ENCODE assay signal across 9 cellular contexts in genomic region chr11:124745270-124745834, GRCh38.
DNase-seq lines count a peak whose midpoint lies in the region; ATAC-seq and TF ChIP-seq lines count a peak whose summit lies in the region.
"Had no signal": no experiment of that assay in that cellular context is flagged by ENCODE, and none has a peak within 500 bp of the region (broad histone marks: within the 10 kb centered on the region; RNA-seq: fewer than 3 reads in every experiment).

No MANE protein-coding gene starts in this region.

- H3K79me2 ChIP-seq in ACC112 (ENCODE audit: control insufficient read depth, insufficient read depth, low read length, unreplicated experiment): no peaks in the 10 kb centered on the region

- peaks cover 27% of the 10 kb centered on the region for H3K4me1 ChIP-seq in ACC112 (ENCODE audit: control insufficient read depth, insufficient read depth, low read length, unreplicated experiment)
- H3K4me1 ChIP-seq in HUES6 (ENCODE audit: control insufficient read depth, insufficient read depth, low read length): peaks cover 14% of the 10 kb centered on the region
- H3K4me1 ChIP-seq in mucosa of rectum (ENCODE audit: control insufficient read depth in 2 of 2, insufficient read depth in 2 of 2, low read length in 2 of 2): peaks cover 29 to 32% of the 10 kb centered on the region in 2 donors

- H3K4me3 ChIP-seq in ACC112 (ENCODE audit: low read depth, low read length) (peak overlapping the region; percentile 81), HUES6 (ENCODE audit: low read depth, low read length) (peak overlapping the region; percentile 72), choroid plexus epithelial cell (ENCODE audit: low read depth, low read length) (peak overlapping the region; percentile 73), mucosa of rectum (ENCODE audit: low read length in 2 of 2) (peak overlapping the region; percentile 76 to 91)

- H3K27me3 ChIP-seq in ACC112 (ENCODE audit: insufficient read depth, low read length) (peaks cover 17% of the 10 kb centered on the region; the same call in 1 of the 2 replicates), HUES6 (ENCODE audit: control insufficient read depth, insufficient read depth, low read length) (peaks cover 99% of the 10 kb centered on the region), mucosa of rectum (ENCODE audit: control insufficient read depth in 2 of 2, insufficient read depth in 2 of 2, low read length in 2 of 2) (peaks cover 0 to 10% of the 10 kb centered on the region in 2 donors)

- DNase-seq in choroid plexus epithelial cell (ENCODE audit: low read depth) (no peak), activated gamma-delta T cell (lab: John Stamatoyannopoulos, UW) (no peak), NCI-H748 (lab: John Stamatoyannopoulos, UW; ENCODE audit: unreplicated experiment) (no peak), NOMO-1 treated with dmso at 0.1 percent for 144 hours (lab: John Stamatoyannopoulos, UW; ENCODE audit: unreplicated experiment) (no peak)
- DNase-seq: mesenchymal stem cell had no signal

- no peak overlapping the region for H3K27ac ChIP-seq in ACC112 (ENCODE audit: low read depth, low read length)
- H3K27ac ChIP-seq in HUES6 (ENCODE audit: low read depth, low read length): no peak overlapping the region
- no peak overlapping the region for H3K27ac ChIP-seq in mucosa of rectum (ENCODE audit: low read depth in 2 of 2, low read length in 2 of 2)

- no peak overlapping the region for H2AFZ ChIP-seq in ACC112 (ENCODE audit: low read length, unreplicated experiment)

- no peak for ATAC-seq in HG03108 (IDR thresholded peaks at IDR 0.05; ENCODE audit: unreplicated experiment)

- H3K9me3 ChIP-seq in HUES6 (ENCODE audit: control insufficient read depth, insufficient read depth, low read depth, low read length) (no peaks in the 10 kb centered on the region), mucosa of rectum (ENCODE audit: control insufficient read depth in 2 of 2, low read length in 2 of 2) (no peaks in the 10 kb centered on the region)

- H3K9ac ChIP-seq in HUES6 (ENCODE audit: low read length) (no peak overlapping the region), mucosa of rectum (ENCODE audit: low read depth in 1 of 2, low read length in 2 of 2) (peak overlapping the region in 1 of 2 donors; percentile 4)

- TF ChIP-seq CTCF in choroid plexus epithelial cell (conservative IDR thresholded peaks at IDR 0.05; ENCODE audit: low read depth, low read length): no peak

- H3K36me3 ChIP-seq in ACC112 (ENCODE audit: insufficient read depth, low read length): no peaks in the 10 kb centered on the region
- H3K36me3 ChIP-seq in HUES6 (ENCODE audit: control insufficient read depth, insufficient read depth, low read length): no peaks in the 10 kb centered on the region
- no peaks in the 10 kb centered on the region for H3K36me3 ChIP-seq in mucosa of rectum (ENCODE audit: control insufficient read depth in 2 of 2, insufficient read depth in 2 of 2, low read length in 2 of 2)
